10 cellular contexts compared by ENCODE assay signal in the genomic region with DNA sequence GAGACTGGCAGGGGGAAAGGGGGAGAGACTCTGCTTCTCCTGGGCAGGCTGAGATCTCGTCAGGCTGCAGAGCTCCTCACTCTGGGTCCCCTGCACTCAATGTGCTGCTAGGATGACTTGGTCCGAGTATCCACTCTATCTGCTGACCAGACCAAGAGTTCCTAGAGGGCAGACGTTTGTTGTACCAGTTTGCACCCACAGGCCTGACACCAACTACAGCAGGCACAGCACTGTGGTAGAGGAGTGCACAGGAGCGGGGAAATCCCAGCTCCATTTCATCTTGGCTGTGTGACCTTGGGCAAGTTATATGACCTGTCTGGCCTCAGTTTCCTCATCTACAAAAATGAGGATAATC. TPM values are rescaled to one million over a fixed set of nuclear protein-coding genes. Genes with fewer than 3 reads are reported as not detected.
DNase-seq lines count a peak whose midpoint lies in the region; ATAC-seq, FAIRE-seq and TF ChIP-seq lines count a peak whose summit lies in the region.
"Had no signal": no experiment of that assay in that cellular context is flagged by ENCODE, and none has a peak within 500 bp of the region (broad histone marks: within the 10 kb centered on the region; RNA-seq: fewer than 3 reads in every experiment).

No MANE protein-coding gene starts in this region.

- no peaks in the 10 kb centered on the region for H3K9me3 Mint-ChIP-seq in T-helper 2 cell treated with Interferon-gamma antibody and Interleukin-4, amounts not matched to agents 5 μg/mL and 100 μg/mL, for 36 hours
- no peaks in the 10 kb centered on the region for H3K9me3 Mint-ChIP-seq in activated naive CD8-positive, alpha-beta T cell treated with anti-CD3 and anti-CD28 coated beads, Interleukin-2, amount 50 U/mL, for 24 hours
- no peaks in the 10 kb centered on the region for H3K9me3 Mint-ChIP-seq in stimulated activated naive CD8-positive, alpha-beta T cell treated with anti-CD3 and anti-CD28 coated beads, Interleukin-15, Interleukin-2, amounts not matched to agents 100 ng/mL and 50 ng/mL, for 24 hours

- H3K9me3 ChIP-seq in HepG2 (ENCODE audit: low read length) = no peaks in the 10 kb centered on the region

- 88% methylated on average over 4 of the region's 4 CpGs for WGBS in HepG2 (ENCODE audit: low lambda C conversion rate)

- H3K27me3 Mint-ChIP-seq in T-helper 2 cell treated with Interferon-gamma antibody and Interleukin-4, amounts not matched to agents 5 μg/mL and 100 μg/mL, for 36 hours (ENCODE audit: low read depth) = no peaks in the 10 kb centered on the region
- no peaks in the 10 kb centered on the region for H3K27me3 Mint-ChIP-seq in activated naive CD8-positive, alpha-beta T cell treated with anti-CD3 and anti-CD28 coated beads, Interleukin-2, amount 50 U/mL, for 24 hours
- H3K27me3 Mint-ChIP-seq in stimulated activated naive CD8-positive, alpha-beta T cell treated with anti-CD3 and anti-CD28 coated beads, Interleukin-15, Interleukin-2, amounts not matched to agents 100 ng/mL and 50 ng/mL, for 24 hours = no peaks in the 10 kb centered on the region

- no peak overlapping the region for H3K9ac ChIP-seq in HepG2 (ENCODE audit: insufficient read depth, low read depth, low read length)

- no peak for TF ChIP-seq POLR2A in HepG2 (IDR thresholded peaks at IDR 0.05; ENCODE audit: insufficient read depth in 1 of 2, low read depth in 2 of 2, low read length in 2 of 2)
- TF ChIP-seq POLR2A in GM12892 (IDR thresholded peaks at IDR 0.05; ENCODE audit: low read depth, low read length) = no peak

- ATAC-seq in activated naive CD8-positive, alpha-beta T cell treated with anti-CD3 and anti-CD28 coated beads, Interleukin-2, amount 50 U/mL, for 24 hours = peak; percentile 5
- no peak for ATAC-seq in HepG2

- H4K20me1 ChIP-seq in HepG2 (ENCODE audit: insufficient read depth, low read length) = peaks cover 58% of the 10 kb centered on the region

- TF ChIP-seq CTCF in HepG2 (CRISPR knock-in tag; IDR thresholded peaks at IDR 0.05) (no peak), foreskin fibroblast (IDR thresholded peaks at IDR 0.05; ENCODE audit: low read depth, low read length) (no peak)

- no peak overlapping the region for H2AFZ ChIP-seq in HepG2 (ENCODE audit: low read length)

- peaks cover 0 to 8% of the 10 kb centered on the region in 2 experiments; a peak in 2 of 5 replicates for H3K36me3 ChIP-seq in HepG2 (replicated peaks in 1 of 2; ENCODE audit: control insufficient read depth in 1 of 2, insufficient read depth in 2 of 2, low read length in 2 of 2)

- FAIRE-seq in HepG2 (lab: Jason Lieb, UNC) = no peak
- no peak for FAIRE-seq in GM12892 (lab: Jason Lieb, UNC)

- peaks cover 35% of the 10 kb centered on the region for H3K36me3 Mint-ChIP-seq in T-helper 2 cell treated with Interferon-gamma antibody and Interleukin-4, amounts not matched to agents 5 μg/mL and 100 μg/mL, for 36 hours (ENCODE audit: low read depth)
- peaks cover 29% of the 10 kb centered on the region for H3K36me3 Mint-ChIP-seq in activated naive CD8-positive, alpha-beta T cell treated with anti-CD3 and anti-CD28 coated beads, Interleukin-2, amount 50 U/mL, for 24 hours (ENCODE audit: low read depth)
- H3K36me3 Mint-ChIP-seq in stimulated activated naive CD8-positive, alpha-beta T cell treated with anti-CD3 and anti-CD28 coated beads, Interleukin-15, Interleukin-2, amounts not matched to agents 100 ng/mL and 50 ng/mL, for 24 hours (ENCODE audit: low read depth) = peaks cover 44% of the 10 kb centered on the region

- TF ChIP-seq RAD21 in HepG2 (CRISPR knock-in tag; IDR thresholded peaks at IDR 0.05) = no peak

- TF ChIP-seq EP300 in HepG2 (IDR thresholded peaks at IDR 0.05; ENCODE audit: low read depth in 2 of 2, low read length in 2 of 2) = no peak
- TF ChIP-seq EP300 in HepG2 (CRISPR knock-in tag; IDR thresholded peaks at IDR 0.05; ENCODE audit: borderline replicate concordance) = no peak

- CTCF ChIA-PET in HepG2 (lab: Yijun Ruan, JAX; ENCODE audit: low intra/inter-chr PET ratio, low total read pairs) = no interaction called here

- H3K4me2 ChIP-seq in HepG2 (ENCODE audit: low read depth, low read length) = peak overlapping the region; percentile 57

- in situ Hi-C loops in HepG2 (cut with HindIII; ENCODE audit: extremely low pct_ligation_motif_present, low pct_unique_long_range_greater_than_20kb) = no loop called here

- DNase-seq in T-helper 2 cell treated with Interferon-gamma antibody and Interleukin-4, amounts not matched to agents 5 μg/mL and 100 μg/mL, for 36 hours (ENCODE audit: low spot score) = no peak
- DNase-seq in T-helper 2 cell (no peak), HepG2 (ENCODE audit: low spot score) (no peak), GM12892 (ENCODE audit: insufficient read length) (no peak), DMS53 (lab: John Stamatoyannopoulos, UW) (no peak), foreskin fibroblast (no peak)
- no peak for DNase-seq in activated naive CD8-positive, alpha-beta T cell treated with anti-CD3 and anti-CD28 coated beads, Interleukin-2, amount 50 U/mL, for 24 hours
- DNase-seq: anterior cingulate cortex had no signal

- intact Hi-C loops in HepG2 (cut with micrococcal nuclease; ENCODE audit: unreplicated experiment) = no loop called here

- H3K27me3 ChIP-seq in HepG2 (ENCODE audit: control insufficient read depth in 1 of 2, insufficient read depth in 2 of 2, low read length in 2 of 2) = no peaks in the 10 kb centered on the region

- peak overlapping the region; percentile 92 for H3K27ac Mint-ChIP-seq in T-helper 2 cell treated with Interferon-gamma antibody and Interleukin-4, amounts not matched to agents 5 μg/mL and 100 μg/mL, for 36 hours
- peak overlapping the region; percentile 93 for H3K27ac Mint-ChIP-seq in activated naive CD8-positive, alpha-beta T cell treated with anti-CD3 and anti-CD28 coated beads, Interleukin-2, amount 50 U/mL, for 24 hours
- H3K27ac Mint-ChIP-seq in stimulated activated naive CD8-positive, alpha-beta T cell treated with anti-CD3 and anti-CD28 coated beads, Interleukin-15, Interleukin-2, amounts not matched to agents 100 ng/mL and 50 ng/mL, for 24 hours = peak overlapping the region; percentile 92

- peaks cover 75% of the 10 kb centered on the region for H3K4me1 Mint-ChIP-seq in T-helper 2 cell treated with Interferon-gamma antibody and Interleukin-4, amounts not matched to agents 5 μg/mL and 100 μg/mL, for 36 hours (ENCODE audit: low read depth)
- H3K4me1 Mint-ChIP-seq in activated naive CD8-positive, alpha-beta T cell treated with anti-CD3 and anti-CD28 coated beads, Interleukin-2, amount 50 U/mL, for 24 hours = peaks cover 88% of the 10 kb centered on the region
- peaks cover 88% of the 10 kb centered on the region for H3K4me1 Mint-ChIP-seq in stimulated activated naive CD8-positive, alpha-beta T cell treated with anti-CD3 and anti-CD28 coated beads, Interleukin-15, Interleukin-2, amounts not matched to agents 100 ng/mL and 50 ng/mL, for 24 hours (ENCODE audit: low read depth)

- H3K79me2 ChIP-seq in HepG2 (ENCODE audit: insufficient read depth, low read length) = peaks cover 82% of the 10 kb centered on the region

- BruUV-seq in HepG2 (replicated peaks; lab: Mats Ljungman, UMichigan) = no TSS peak

- H3K4me3 Mint-ChIP-seq in T-helper 2 cell treated with Interferon-gamma antibody and Interleukin-4, amounts not matched to agents 5 μg/mL and 100 μg/mL, for 36 hours = peak overlapping the region; percentile 74
- H3K4me3 Mint-ChIP-seq in activated naive CD8-positive, alpha-beta T cell treated with anti-CD3 and anti-CD28 coated beads, Interleukin-2, amount 50 U/mL, for 24 hours = peak overlapping the region; percentile 67
- H3K4me3 Mint-ChIP-seq in stimulated activated naive CD8-positive, alpha-beta T cell treated with anti-CD3 and anti-CD28 coated beads, Interleukin-15, Interleukin-2, amounts not matched to agents 100 ng/mL and 50 ng/mL, for 24 hours = peak overlapping the region; percentile 65

- no peak overlapping the region for H3K4me3 ChIP-seq in HepG2 (replicated peaks in 1 of 3; ENCODE audit: insufficient read depth in 1 of 3, low read depth in 2 of 3, low read length in 3 of 3)
- H3K4me3 ChIP-seq in foreskin fibroblast (ENCODE audit: low read depth in 1 of 2, low read length in 2 of 2) = no peak overlapping the region

- POLR2A ChIA-PET in HepG2 (lab: Yijun Ruan, JAX) = interaction anchor here (0.7 to 3.0 kb wide), 6 partner anchors 12 to 32 kb away, joined by 3 to 34 read pairs (median 6); a partner anchor contains a TSS

- H3K27ac ChIP-seq in HepG2 (ENCODE audit: extremely low read length, insufficient read depth, low read length) = peak overlapping the region; percentile 45
- H3K27ac ChIP-seq: 22Rv1 had no signal

- H3K4me1 ChIP-seq in HepG2 (ENCODE audit: insufficient read depth, low read length) = peaks cover 88% of the 10 kb centered on the region

RNA-seq across cellular contexts. Expression of a gene that starts 29.0 kb away (rescaled TPM):
- 49.5 and 55.2 TPM in 2 replicates for total RNA-seq in HepG2 (2016; rRNA removed; fragmentation: Illumina TruSeq; extraction: Trizol)
- 28.7 and 32.4 TPM in 2 replicates for total RNA-seq in HepG2 (2016; cell fraction: cytosol; rRNA removed; fragmentation: Illumina TruSeq; extraction: Trizol; ENCODE audit: low read depth)
- 52.2 and 56.9 TPM in 2 replicates for total RNA-seq in HepG2 (2016; cell fraction: insoluble cytoplasmic fraction; rRNA removed; fragmentation: Illumina TruSeq; extraction: Trizol)
- total RNA-seq in HepG2 (2016; cell fraction: membrane; rRNA removed; fragmentation: Illumina TruSeq; extraction: Trizol) = 27.1 and 29.7 TPM in 2 replicates
- 28.6 and 32.0 TPM in 2 replicates for total RNA-seq in HepG2 (2016; cell fraction: nucleus; rRNA removed; fragmentation: Illumina TruSeq; extraction: Trizol)
- polyA plus RNA-seq in HepG2 (2011; rRNA removed) = 28.9 and 30.1 TPM in 2 replicates
- 32.7 and 35.6 TPM in 2 replicates for polyA plus RNA-seq in HepG2 (2011; cell fraction: cytosol; rRNA removed)
- 40.0 and 40.6 TPM in 2 replicates for polyA plus RNA-seq in HepG2 (2011; cell fraction: nucleus; rRNA removed)
- polyA plus RNA-seq in HepG2 (2012) = 26.3 and 31.7 TPM in 2 replicates
- polyA plus RNA-seq in HepG2 (2016; cell fraction: cytosol; fragmentation: Illumina TruSeq; extraction: Trizol; ENCODE audit: low read depth) = 14.7 and 15.4 TPM in 2 replicates
- polyA plus RNA-seq in HepG2 (2016; cell fraction: insoluble cytoplasmic fraction; fragmentation: Illumina TruSeq; extraction: Trizol; ENCODE audit: low read depth) = 73.4 and 79.9 TPM in 2 replicates
- polyA plus RNA-seq in HepG2 (2016; cell fraction: membrane; fragmentation: Illumina TruSeq; extraction: Trizol; ENCODE audit: low read depth) = 18.7 and 18.8 TPM in 2 replicates
- polyA plus RNA-seq in HepG2 (2016; cell fraction: nucleus; fragmentation: Illumina TruSeq; extraction: Trizol; ENCODE audit: insufficient read depth, low read depth) = 55.2 TPM in 2 replicates
- polyA minus RNA-seq in HepG2 (2011; rRNA and poly(A)+ RNA removed; ENCODE audit: low replicate concordance) = 53.2 and 59.2 TPM in 2 replicates
- polyA minus RNA-seq in HepG2 (2011; cell fraction: cytosol; rRNA and poly(A)+ RNA removed) = 9.3 and 12.2 TPM in 2 replicates
- polyA minus RNA-seq in HepG2 (2011; cell fraction: nucleus; rRNA and poly(A)+ RNA removed) = 41.3 and 55.9 TPM in 2 replicates
- 48.6 TPM for polyA plus RNA-seq in GM12892 (2012; ENCODE audit: missing spikeins)

RNA-seq across cellular contexts. Expression of a gene that starts 31.9 kb away (rescaled TPM):
- 6.0 and 9.7 TPM in 2 replicates for total RNA-seq in HepG2 (2016; rRNA removed; fragmentation: Illumina TruSeq; extraction: Trizol)
- total RNA-seq in HepG2 (2016; cell fraction: cytosol; rRNA removed; fragmentation: Illumina TruSeq; extraction: Trizol; ENCODE audit: low read depth) = 1.8 and 2.7 TPM in 2 replicates
- 6.0 and 8.3 TPM in 2 replicates for total RNA-seq in HepG2 (2016; cell fraction: insoluble cytoplasmic fraction; rRNA removed; fragmentation: Illumina TruSeq; extraction: Trizol)
- 4.1 and 4.3 TPM in 2 replicates for total RNA-seq in HepG2 (2016; cell fraction: membrane; rRNA removed; fragmentation: Illumina TruSeq; extraction: Trizol)
- 14.8 and 19.9 TPM in 2 replicates for total RNA-seq in HepG2 (2016; cell fraction: nucleus; rRNA removed; fragmentation: Illumina TruSeq; extraction: Trizol)
- polyA plus RNA-seq in HepG2 (2011; rRNA removed) = 12.4 and 15.8 TPM in 2 replicates
- 3.6 and 4.9 TPM in 2 replicates for polyA plus RNA-seq in HepG2 (2011; cell fraction: cytosol; rRNA removed)
- 222 and 246 TPM in 2 replicates for polyA plus RNA-seq in HepG2 (2011; cell fraction: nucleus; rRNA removed)
- polyA plus RNA-seq in HepG2 (2012) = 7.9 and 16.7 TPM in 2 replicates
- polyA plus RNA-seq in HepG2 (2016; cell fraction: cytosol; fragmentation: Illumina TruSeq; extraction: Trizol; ENCODE audit: low read depth) = 0.67 and 0.80 TPM in 2 replicates
- 6.4 and 7.7 TPM in 2 replicates for polyA plus RNA-seq in HepG2 (2016; cell fraction: insoluble cytoplasmic fraction; fragmentation: Illumina TruSeq; extraction: Trizol; ENCODE audit: low read depth)
- 1.5 and 1.8 TPM in 2 replicates for polyA plus RNA-seq in HepG2 (2016; cell fraction: membrane; fragmentation: Illumina TruSeq; extraction: Trizol; ENCODE audit: low read depth)
- 69.9 and 76.5 TPM in 2 replicates for polyA plus RNA-seq in HepG2 (2016; cell fraction: nucleus; fragmentation: Illumina TruSeq; extraction: Trizol; ENCODE audit: insufficient read depth, low read depth)
- polyA minus RNA-seq in HepG2 (2011; rRNA and poly(A)+ RNA removed; ENCODE audit: low replicate concordance) = 8.9 and 19.6 TPM in 2 replicates
- polyA minus RNA-seq in HepG2 (2011; cell fraction: cytosol; rRNA and poly(A)+ RNA removed) = 2.9 and 3.9 TPM in 2 replicates
- polyA minus RNA-seq in HepG2 (2011; cell fraction: nucleus; rRNA and poly(A)+ RNA removed) = 18.7 and 21.3 TPM in 2 replicates
- 79.6 TPM for polyA plus RNA-seq in GM12892 (2012; ENCODE audit: missing spikeins)
